In the genomic region with DNA sequence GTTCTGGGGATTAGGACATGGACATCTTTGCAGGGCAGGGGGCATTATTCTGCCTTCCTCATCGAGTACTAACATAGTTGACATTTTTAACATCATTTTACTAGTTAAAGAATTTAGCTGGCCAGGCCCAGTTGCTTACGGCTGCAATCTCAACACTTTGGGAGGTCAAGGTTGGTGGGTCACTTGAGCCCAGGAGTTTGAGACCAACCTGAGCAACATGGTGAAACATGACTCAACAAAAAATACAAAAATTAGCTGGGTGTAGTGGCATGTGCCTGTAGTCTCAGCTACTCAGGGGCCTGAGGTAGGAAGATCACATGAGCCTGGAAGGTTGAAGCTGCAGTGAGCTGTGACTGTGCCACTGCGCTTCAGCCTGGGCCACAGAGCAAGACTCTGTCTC, we compare ENCODE assay signal across 13 cellular contexts. TPM values are rescaled to one million over a fixed set of nuclear protein-coding genes. Genes with fewer than 3 reads are reported as not detected.
DNase-seq lines count a peak whose midpoint lies in the region; ATAC-seq, FAIRE-seq and TF ChIP-seq lines count a peak whose summit lies in the region.
"Had no signal": no experiment of that assay in that cellular context is flagged by ENCODE, and none has a peak within 500 bp of the region (broad histone marks: within the 10 kb centered on the region; RNA-seq: fewer than 3 reads in every experiment).

No MANE protein-coding gene starts in this region.

- H2AFZ ChIP-seq in IMR-90 (replicated peaks; ENCODE audit: low read length, poor library complexity) (no peak overlapping the region), PC-9 (no peak overlapping the region)
- H2AFZ ChIP-seq: GM23248 had no signal

- no peak for ATAC-seq in IMR-90 (ENCODE audit: low read depth)
- ATAC-seq in activated T-helper 17 cell treated with anti-CD3 and anti-CD28 coated beads, Interleukin-2, amount 50 U/mL, for 72 hours (replicated peaks): no peak

- H4K20me1 ChIP-seq in IMR-90 (ENCODE audit: insufficient read depth, low read length) (no peaks in the 10 kb centered on the region), PC-9 (ENCODE audit: insufficient read depth) (no peaks in the 10 kb centered on the region)

- TF ChIP-seq POLR2A in IMR-90 (IDR thresholded peaks at IDR 0.05; ENCODE audit: low read depth, low read length) (no peak), esophagus muscularis mucosa (IDR thresholded peaks at IDR 0.05; ENCODE audit: low read depth) (no peak), tibial nerve (IDR thresholded peaks at IDR 0.05) (no peak)

- peaks cover 6% of the 10 kb centered on the region for H3K36me3 Mint-ChIP-seq in activated T-helper 17 cell treated with anti-CD3 and anti-CD28 coated beads, Interleukin-2, amount 50 U/mL, for 72 hours (ENCODE audit: low read depth)
- H3K36me3 Mint-ChIP-seq: CD8-positive, alpha-beta memory T cell had no signal

- H2AK5ac ChIP-seq in IMR-90 (ENCODE audit: low read depth, low read length): no peak overlapping the region

- H4K5ac ChIP-seq in IMR-90 (ENCODE audit: low read depth, low read length): no peak overlapping the region

- H3K27me3 ChIP-seq in IMR-90 (ENCODE audit: control insufficient read depth, insufficient read depth, low read length): no peaks in the 10 kb centered on the region
- H3K27me3 ChIP-seq in esophagus muscularis mucosa: no peaks in the 10 kb centered on the region
- H3K27me3 ChIP-seq in left ventricle myocardium inferior (ENCODE audit: low read depth): no peaks in the 10 kb centered on the region
- no peaks in the 10 kb centered on the region for H3K27me3 ChIP-seq in tibial nerve
- H3K27me3 ChIP-seq in PC-9 (ENCODE audit: insufficient read depth, low read depth): no peaks in the 10 kb centered on the region

- no peak overlapping the region for H3K23ac ChIP-seq in IMR-90 (ENCODE audit: low read depth, low read length)

- H3K9me2 ChIP-seq in PC-9 (ENCODE audit: insufficient read depth): no peaks in the 10 kb centered on the region

- H3K4ac ChIP-seq in IMR-90 (ENCODE audit: low read depth, low read length): no peak overlapping the region

- H3F3A ChIP-seq in PC-9 (ENCODE audit: insufficient read depth, low read depth): peaks cover 33% of the 10 kb centered on the region

- POLR2A ChIA-PET in IMR-90 (lab: Charles Lee; ENCODE audit: unreplicated experiment): no interaction called here
- POLR2A ChIA-PET in PC-9 (lab: Charles Lee; ENCODE audit: unreplicated experiment): interaction anchor here (0.7 kb wide), 1 partner anchor 54 kb away, joined by 6 read pairs; no protein-coding TSS in a partner anchor

- no peaks in the 10 kb centered on the region for H3K27me3 Mint-ChIP-seq in activated T-helper 17 cell treated with anti-CD3 and anti-CD28 coated beads, Interleukin-2, amount 50 U/mL, for 72 hours

- DNase-seq in IMR-90 (no peak), esophagus muscularis mucosa (ENCODE audit: extremely low spot score) (peak; percentile 68), left ventricle myocardium inferior (no peak), tibial nerve (ENCODE audit: low spot score in 2 of 2) (no peak), PC-9 (no peak), frontal cortex (ENCODE audit: low spot score in 2 of 2) (no peak)
- DNase-seq: Caco-2; CD8-positive, alpha-beta memory T cell; DND-41; GDM1; GM23248; H7 had no signal

- CTCF ChIA-PET in IMR-90 (lab: Yijun Ruan, JAX) (interaction anchor here (1.7 kb wide), 1 partner anchor 63 kb away, joined by 4 read pairs; no protein-coding TSS in a partner anchor), PC-9 (lab: Charles Lee) (no interaction called here)

- H2BK120ac ChIP-seq in IMR-90 (ENCODE audit: low read depth, low read length): no peak overlapping the region

- peaks cover 17% of the 10 kb centered on the region for H3K4me1 Mint-ChIP-seq in activated T-helper 17 cell treated with anti-CD3 and anti-CD28 coated beads, Interleukin-2, amount 50 U/mL, for 72 hours

- no peak overlapping the region for H2BK20ac ChIP-seq in IMR-90 (ENCODE audit: low read depth, low read length)

- H3K4me3 ChIP-seq in IMR-90 (ENCODE audit: insufficient read depth, low read depth, low read length) (no peak overlapping the region), esophagus muscularis mucosa (no peak overlapping the region), left ventricle myocardium inferior (no peak overlapping the region), tibial nerve (no peak overlapping the region), PC-9 (no peak overlapping the region)
- H3K4me3 ChIP-seq: GM23248 had no signal

- dilution Hi-C loops in IMR-90 (cut with HindIII; ENCODE audit: low sequenced_read_pairs, unreplicated experiment): no loop called here

- no peak for TF ChIP-seq EP300 in esophagus muscularis mucosa (IDR thresholded peaks at IDR 0.05)
- no peak for TF ChIP-seq EP300 in tibial nerve (IDR thresholded peaks at IDR 0.05)

- H3K56ac ChIP-seq in IMR-90 (ENCODE audit: extremely low read depth, insufficient read depth, low read length): no peak overlapping the region

- no peak overlapping the region for H3K27ac ChIP-seq in IMR-90 (ENCODE audit: insufficient read depth, low read length)
- no peak overlapping the region for H3K27ac ChIP-seq in esophagus muscularis mucosa (replicated peaks in 1 of 4)
- no peak overlapping the region for H3K27ac ChIP-seq in left ventricle myocardium inferior (replicated peaks)
- no peak overlapping the region for H3K27ac ChIP-seq in tibial nerve
- H3K27ac ChIP-seq in PC-9: no peak overlapping the region
- H3K27ac ChIP-seq: GM23248 had no signal

- TF ChIP-seq CTCF in IMR-90 (conservative IDR thresholded peaks at IDR 0.05; ENCODE audit: low read depth, low read length) (no peak), esophagus muscularis mucosa (IDR thresholded peaks at IDR 0.05) (no peak), left ventricle myocardium inferior (IDR thresholded peaks at IDR 0.05; ENCODE audit: borderline replicate concordance) (no peak), tibial nerve (IDR thresholded peaks at IDR 0.05) (no peak), PC-9 (conservative IDR thresholded peaks at IDR 0.05) (no peak)

- peaks cover 2% of the 10 kb centered on the region; the same call in 1 of the 2 replicates for H3K9me1 ChIP-seq in IMR-90 (ENCODE audit: insufficient read depth, low read length)

- H3K4me1 ChIP-seq in IMR-90 (ENCODE audit: control insufficient read depth, insufficient read depth, low read length) (peaks cover 2% of the 10 kb centered on the region), esophagus muscularis mucosa (peaks cover 27 to 41% (median 37%) of the 10 kb centered on the region in 4 donors), left ventricle myocardium inferior (peaks cover 36% of the 10 kb centered on the region), tibial nerve (peaks cover 0 to 40% (median 5%) of the 10 kb centered on the region in 4 donors), PC-9 (replicated peaks; ENCODE audit: insufficient read depth) (peaks cover 52% of the 10 kb centered on the region)

- H4K8ac ChIP-seq in IMR-90 (ENCODE audit: low read depth in 2 of 2, low read length in 2 of 2): no peak overlapping the region

- no peaks in the 10 kb centered on the region for H3K79me2 ChIP-seq in PC-9 (ENCODE audit: low read depth)

- H3K9me3 ChIP-seq in IMR-90 (ENCODE audit: control insufficient read depth, insufficient read depth, low read length) (no peaks in the 10 kb centered on the region), esophagus muscularis mucosa (no peaks in the 10 kb centered on the region), left ventricle myocardium inferior (replicated peaks) (no peaks in the 10 kb centered on the region), tibial nerve (no peaks in the 10 kb centered on the region), PC-9 (ENCODE audit: insufficient read depth, low read depth) (no peaks in the 10 kb centered on the region)
- H3K9me3 ChIP-seq: Caco-2 had no signal

- intact Hi-C loops in IMR-90 (cut with micrococcal nuclease): loop anchor here (10.0 kb wide), 1 partner anchor 246 kb away; no protein-coding TSS in a partner anchor
- intact Hi-C loops in esophagus muscularis mucosa (cut with DNase I): no loop called here
- intact Hi-C loops in left ventricle myocardium inferior (cut with micrococcal nuclease): no loop called here
- intact Hi-C loops in PC-9 (cut with micrococcal nuclease; ENCODE audit: unreplicated experiment): no loop called here

- no peaks in the 10 kb centered on the region for H3K9me3 Mint-ChIP-seq in activated T-helper 17 cell treated with anti-CD3 and anti-CD28 coated beads, Interleukin-2, amount 50 U/mL, for 72 hours
- H3K9me3 Mint-ChIP-seq: CD8-positive, alpha-beta memory T cell had no signal

- no peak for FAIRE-seq in frontal cortex (lab: Jason Lieb, UNC)

- H3K36me3 ChIP-seq in IMR-90 (ENCODE audit: control insufficient read depth, insufficient read depth, low read length) (no peaks in the 10 kb centered on the region), esophagus muscularis mucosa (no peaks in the 10 kb centered on the region), left ventricle myocardium inferior (no peaks in the 10 kb centered on the region), tibial nerve (no peaks in the 10 kb centered on the region), PC-9 (ENCODE audit: low read depth) (no peaks in the 10 kb centered on the region)

- H3K4me2 ChIP-seq in IMR-90 (ENCODE audit: low read depth, low read length) (no peak overlapping the region), PC-9 (no peak overlapping the region)

- H3K4me3 Mint-ChIP-seq in activated T-helper 17 cell treated with anti-CD3 and anti-CD28 coated beads, Interleukin-2, amount 50 U/mL, for 72 hours: no peak overlapping the region
- H3K4me3 Mint-ChIP-seq: CD8-positive, alpha-beta memory T cell had no signal

- no peak overlapping the region for H3K14ac ChIP-seq in IMR-90 (replicated peaks; ENCODE audit: low read depth, low read length)

- in situ Hi-C loops in IMR-90 (cut with MboI; ENCODE audit: low sequenced_read_pairs): no loop called here

- peak overlapping the region; percentile 42 for H3K27ac Mint-ChIP-seq in activated T-helper 17 cell treated with anti-CD3 and anti-CD28 coated beads, Interleukin-2, amount 50 U/mL, for 72 hours

- H2AK9ac ChIP-seq in IMR-90 (replicated peaks; ENCODE audit: low read depth, low read length, poor library complexity): no peak overlapping the region

- no peak for TF ChIP-seq RAD21 in IMR-90 (IDR thresholded peaks at IDR 0.05; ENCODE audit: low read length)

- H2BK5ac ChIP-seq in IMR-90 (ENCODE audit: low read depth, low read length, poor library complexity, severe bottlenecking): no peak overlapping the region

- no peak overlapping the region for H4K91ac ChIP-seq in IMR-90 (ENCODE audit: insufficient read depth, low read depth, low read length)

- H3K9ac ChIP-seq in IMR-90 (ENCODE audit: low read depth, low read length): no peak overlapping the region
- H3K9ac ChIP-seq: GM23248 had no signal

- WGBS in IMR-90 (ENCODE audit: extremely low coverage in 2 of 2, insufficient read length in 1 of 2), 2 experiments: no CpG with 5 or more reads among the region's 3 CpGs
- 94% methylated on average over 3 of the region's 3 CpGs for WGBS in esophagus muscularis mucosa
- WGBS in tibial nerve, 2 donors: 87 to 89% methylated on average over 3 of the region's 3 CpGs

- no peaks in the 10 kb centered on the region for H3K79me1 ChIP-seq in IMR-90 (ENCODE audit: low read depth in 1 of 2, low read length in 2 of 2)

- BruUV-seq in IMR-90 (replicated peaks; lab: Mats Ljungman, UMichigan): no TSS peak
- no TSS peak for BruUV-seq in PC-9 (replicated peaks; lab: Mats Ljungman, UMichigan)

- H2BK15ac ChIP-seq in IMR-90 (ENCODE audit: low read depth, low read length): no peak overlapping the region

- no peak overlapping the region for H3K18ac ChIP-seq in IMR-90 (ENCODE audit: low read depth, low read length)

RNA-seq across cellular contexts. Expression of a gene that starts 29.8 kb away (rescaled TPM):
- total RNA-seq in IMR-90 (2012; rRNA removed): 7.3 and 8.3 TPM in 2 replicates
- 12.2 and 15.7 TPM in 2 replicates for polyA plus RNA-seq in IMR-90 (2012; rRNA removed)
- polyA plus RNA-seq in IMR-90 (2012; cell fraction: cytosol; rRNA removed): 5.9 and 6.6 TPM in 2 replicates
- 4.0 and 16.7 TPM in 2 replicates for polyA plus RNA-seq in IMR-90 (2012; cell fraction: nucleus; rRNA removed; ENCODE audit: low replicate concordance)
- total RNA-seq in activated T-helper 17 cell treated with anti-CD3 and anti-CD28 coated beads, Interleukin-2, amount 50 U/mL, for 72 hours: 10 to 100 TPM; 26.6 to 33.0 TPM
- 10 to 100 TPM; 13.2 to 15.7 (median 14.3) TPM for total RNA-seq in esophagus muscularis mucosa
- 15.8 TPM for total RNA-seq in left ventricle myocardium inferior
- 10 to 100 TPM; 17.7 to 48.6 (median 32.3) TPM for total RNA-seq in tibial nerve
- total RNA-seq in PC-9 (2021): 24.1 and 41.4 TPM in 2 replicates
- 5.3 TPM for total RNA-seq in frontal cortex

RNA-seq across cellular contexts. Expression of a gene that starts 54.5 kb away (rescaled TPM):
- total RNA-seq in IMR-90 (2012; rRNA removed): 77.2 and 86.0 TPM in 2 replicates
- polyA plus RNA-seq in IMR-90 (2012; rRNA removed): 223 and 277 TPM in 2 replicates
- 119 and 149 TPM in 2 replicates for polyA plus RNA-seq in IMR-90 (2012; cell fraction: cytosol; rRNA removed)
- 18.1 and 82.0 TPM in 2 replicates for polyA plus RNA-seq in IMR-90 (2012; cell fraction: nucleus; rRNA removed; ENCODE audit: low replicate concordance)
- 100 to 1,000 TPM; 181 to 377 TPM for total RNA-seq in activated T-helper 17 cell treated with anti-CD3 and anti-CD28 coated beads, Interleukin-2, amount 50 U/mL, for 72 hours
- 100 to 1,000 TPM in 2 of 4 donors, 10 to 100 TPM in 2; 82.5 to 214 (median 105) TPM for total RNA-seq in esophagus muscularis mucosa
- 186 TPM for total RNA-seq in left ventricle myocardium inferior
- 100 to 1,000 TPM; 108 to 230 (median 192) TPM for total RNA-seq in tibial nerve
- total RNA-seq in PC-9 (2021): 966 and 1,436 TPM in 2 replicates
- 2.4 TPM for total RNA-seq in frontal cortex

Comparison
In these comparisons a context has a peak if more than half of its experiments do, and no peak if none do; other contexts are left out.
1. RNA of a gene that starts 54.5 kb away (total RNA-seq): 966 to 1,436 TPM in PC-9, 181 to 377 TPM in activated T-helper 17 cell treated with anti-CD3 and anti-CD28 coated beads, Interleukin-2, amount 50 U/mL, for 72 hours, 108 to 230 TPM in tibial nerve, 186 TPM in left ventricle myocardium inferior (single experiment), 82.5 to 214 TPM in esophagus muscularis mucosa and 77.2 to 86.0 TPM in IMR-90; 2.4 TPM in frontal cortex (single experiment); every median in the first group is over 10 times any median in the second.